2 cellular contexts compared by ENCODE assay signal in the genomic region with DNA sequence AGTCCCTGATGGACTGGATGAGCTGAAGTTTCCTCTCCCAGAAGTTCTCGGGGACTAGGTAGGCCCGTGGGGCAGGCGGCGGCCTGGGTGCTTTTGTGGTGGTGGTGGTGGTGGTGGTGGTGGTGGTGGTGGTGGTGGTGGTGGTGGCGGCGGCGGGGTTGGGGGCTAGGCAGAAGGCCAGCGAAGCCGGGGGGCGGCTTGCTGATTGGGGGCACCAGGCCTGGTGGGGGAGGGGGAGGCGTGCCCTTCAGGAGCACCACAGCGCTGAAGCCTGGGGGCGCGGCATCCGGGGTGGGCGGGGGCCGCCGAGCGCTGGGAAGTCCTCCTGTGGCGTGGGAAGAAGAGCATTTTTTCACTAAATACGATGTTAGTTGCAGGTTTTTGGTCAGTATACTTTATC.
TF ChIP-seq lines count a peak whose summit lies in the region.

No MANE protein-coding gene starts in this region.

TF ChIP-seq in SK-N-SH, 30 proteins besides CTCF, POLR2A, EP300 and RAD21 (continued from another document):
- TF ChIP-seq ZBTB33 (IDR thresholded peaks at IDR 0.05; ENCODE audit: borderline replicate concordance, low read depth), result no peak
- no peak for TF ChIP-seq YY1 (IDR thresholded peaks at IDR 0.05; ENCODE audit: low read depth)
- TF ChIP-seq, protein P1, sequence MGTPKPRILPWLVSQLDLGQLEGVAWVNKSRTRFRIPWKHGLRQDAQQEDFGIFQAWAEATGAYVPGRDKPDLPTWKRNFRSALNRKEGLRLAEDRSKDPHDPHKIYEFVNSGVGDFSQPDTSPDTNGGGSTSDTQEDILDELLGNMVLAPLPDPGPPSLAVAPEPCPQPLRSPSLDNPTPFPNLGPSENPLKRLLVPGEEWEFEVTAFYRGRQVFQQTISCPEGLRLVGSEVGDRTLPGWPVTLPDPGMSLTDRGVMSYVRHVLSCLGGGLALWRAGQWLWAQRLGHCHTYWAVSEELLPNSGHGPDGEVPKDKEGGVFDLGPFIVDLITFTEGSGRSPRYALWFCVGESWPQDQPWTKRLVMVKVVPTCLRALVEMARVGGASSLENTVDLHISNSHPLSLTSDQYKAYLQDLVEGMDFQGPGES (IDR thresholded peaks at IDR 0.05; ENCODE audit: low read depth, low read length), result no peak
- no peak for TF ChIP-seq USF2 (IDR thresholded peaks at IDR 0.05; ENCODE audit: borderline replicate concordance, low read depth, low read length)
- no peak for TF ChIP-seq REST (IDR thresholded peaks at IDR 0.05; ENCODE audit: low read depth, low read length)
- TF ChIP-seq JUND (IDR thresholded peaks at IDR 0.05), result no peak
- TF ChIP-seq SIN3A (IDR thresholded peaks at IDR 0.05; ENCODE audit: borderline replicate concordance, low read depth, low read length), result no peak
- no peak for TF ChIP-seq GABPA (IDR thresholded peaks at IDR 0.05; ENCODE audit: low read depth)
- TF ChIP-seq ELF1 (IDR thresholded peaks at IDR 0.05), result no peak

TF ChIP-seq in SK-N-SH treated with all-trans-retinoic acid at 6 μM for 48 hours, 23 proteins besides CTCF, POLR2A, EP300 and RAD21 (continued from another document):
- TF ChIP-seq CSDC2 (CRISPR knock-in tag; IDR thresholded peaks at IDR 0.05) (no peak), PPARA (CRISPR knock-in tag; IDR thresholded peaks at IDR 0.05; ENCODE audit: borderline replicate concordance) (no peak)
- TF ChIP-seq, protein P2, sequence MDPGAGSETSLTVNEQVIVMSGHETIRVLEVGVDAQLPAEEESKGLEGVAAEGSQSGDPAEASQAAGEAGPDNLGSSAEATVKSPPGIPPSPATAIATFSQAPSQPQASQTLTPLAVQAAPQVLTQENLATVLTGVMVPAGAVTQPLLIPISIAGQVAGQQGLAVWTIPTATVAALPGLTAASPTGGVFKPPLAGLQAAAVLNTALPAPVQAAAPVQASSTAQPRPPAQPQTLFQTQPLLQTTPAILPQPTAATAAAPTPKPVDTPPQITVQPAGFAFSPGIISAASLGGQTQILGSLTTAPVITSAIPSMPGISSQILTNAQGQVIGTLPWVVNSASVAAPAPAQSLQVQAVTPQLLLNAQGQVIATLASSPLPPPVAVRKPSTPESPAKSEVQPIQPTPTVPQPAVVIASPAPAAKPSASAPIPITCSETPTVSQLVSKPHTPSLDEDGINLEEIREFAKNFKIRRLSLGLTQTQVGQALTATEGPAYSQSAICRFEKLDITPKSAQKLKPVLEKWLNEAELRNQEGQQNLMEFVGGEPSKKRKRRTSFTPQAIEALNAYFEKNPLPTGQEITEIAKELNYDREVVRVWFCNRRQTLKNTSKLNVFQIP (CRISPR knock-in tag; IDR thresholded peaks at IDR 0.05; ENCODE audit: borderline replicate concordance, low read depth), result no peak
TF ChIP-seq in SK-N-SH treated with all-trans-retinoic acid at 6 μM for 48 hours: peak in this region for 0.
